Comparison of ENCODE assay signal across 8 cellular contexts in the genomic region with DNA sequence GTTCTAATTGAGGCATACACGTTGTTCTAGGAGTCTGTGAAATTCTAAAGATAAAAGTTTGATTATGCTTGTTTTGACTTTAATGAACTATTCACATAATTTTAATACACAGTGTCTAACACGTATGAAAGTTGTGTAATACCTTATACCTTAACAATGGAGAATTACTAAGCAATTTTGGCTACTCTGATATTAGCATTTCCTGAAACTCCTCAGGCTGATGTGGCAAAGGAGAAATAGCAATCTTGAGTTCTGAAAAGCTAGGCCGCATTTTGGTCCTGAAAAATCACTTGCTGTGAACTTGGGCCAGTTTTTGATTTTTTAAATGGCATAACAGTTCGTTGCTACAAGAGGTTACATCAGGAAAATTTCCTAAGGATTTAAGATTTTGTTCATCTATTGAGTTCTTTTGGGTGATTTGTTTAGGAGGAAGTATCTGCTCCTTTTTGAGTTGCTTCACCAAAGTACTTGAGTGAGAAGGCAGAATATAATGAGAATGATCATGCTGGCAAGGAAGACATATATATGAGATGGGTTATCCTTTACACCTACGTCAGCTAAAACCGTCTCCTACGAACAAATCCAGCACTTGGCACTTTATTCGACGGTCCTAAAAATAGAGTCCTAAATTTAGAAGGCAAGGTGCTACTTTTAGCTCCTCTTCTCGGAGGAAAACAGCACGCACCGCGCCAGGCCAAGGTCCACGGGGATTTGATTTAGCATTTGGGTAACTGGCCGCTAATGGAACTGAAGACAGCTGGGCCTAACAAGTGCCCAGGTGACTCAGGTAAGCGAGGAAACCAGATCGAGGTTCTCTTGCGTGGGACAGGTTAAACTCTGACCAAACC. TPM values are rescaled to one million over a fixed set of nuclear protein-coding genes. Genes with fewer than 3 reads are reported as not detected.
DNase-seq lines count a peak whose midpoint lies in the region; ATAC-seq, FAIRE-seq and TF ChIP-seq lines count a peak whose summit lies in the region.

No MANE protein-coding gene starts in this region.

- H2BK20ac ChIP-seq in H1 (ENCODE audit: low read length) = no peak overlapping the region

- H3K27ac ChIP-seq in GM23338 (ENCODE audit: low read depth) (no peak overlapping the region), H1 (ENCODE audit: low read depth, low read length) (no peak overlapping the region), aorta (ENCODE audit: low read depth in 1 of 2, low read length in 2 of 2) (peak overlapping the region; percentile 47 to 68)

- peak overlapping the region; percentile 55; the same call in 1 of the 2 replicates for H2BK5ac ChIP-seq in H1 (ENCODE audit: low read depth, low read length)

- no peak overlapping the region for H4K5ac ChIP-seq in H1 (ENCODE audit: insufficient read length, low read depth, low read length)

- 36% methylated on average over 18 of the region's 18 CpGs; no CpG with 5 or more reads in 1 of the 2 experiments for WGBS in H1 (ENCODE audit: extremely low coverage in 1 of 2, insufficient coverage in 1 of 2, insufficient read length in 1 of 2, insufficient replicate concordance in 2 of 2, low coverage in 1 of 2, low lambda C conversion rate in 2 of 2, missing lambda C conversion rate in 1 of 2), 2 experiments
- 1% methylated on average over 18 of the region's 18 CpGs for WGBS in aorta, 2 donors

- no peaks in the 10 kb centered on the region for H3K9me2 ChIP-seq in GM23338 (ENCODE audit: insufficient read depth)

- H3K23ac ChIP-seq in H1 (ENCODE audit: insufficient read length) = no peak overlapping the region

- H3K36me3 Mint-ChIP-seq in GM23338 (ENCODE audit: low read depth) = peaks cover 6% of the 10 kb centered on the region

- H3K27me3 ChIP-seq in BE2C (no peaks in the 10 kb centered on the region), GM23338 (ENCODE audit: insufficient read depth) (peaks cover 12% of the 10 kb centered on the region; the same call in 1 of the 2 replicates), H1 (replicated peaks in 1 of 4; ENCODE audit: control insufficient read depth in 3 of 4, extremely low read depth in 1 of 4, insufficient read depth in 3 of 4, low read length in 3 of 4) (no peaks in the 10 kb centered on the region), mucosa of stomach (ENCODE audit: control insufficient read depth, insufficient read depth, low read length) (no peaks in the 10 kb centered on the region), aorta (ENCODE audit: control insufficient read depth in 1 of 2, insufficient read depth in 2 of 2, low read length in 1 of 2) (no peaks in the 10 kb centered on the region)

- H3K27me3 Mint-ChIP-seq in GM23338 (ENCODE audit: insufficient read depth, low read depth, poor library complexity) = peaks cover 3% of the 10 kb centered on the region

- H3K9me3 Mint-ChIP-seq in GM23338 = peaks cover 17% of the 10 kb centered on the region

- TF ChIP-seq CTCF in BE2C (IDR thresholded peaks at IDR 0.05; ENCODE audit: low read depth, low read length) (no peak), GM23338 (conservative IDR thresholded peaks at IDR 0.05; ENCODE audit: low read depth in 2 of 2) (no peak), H1 (IDR thresholded peaks at IDR 0.05; ENCODE audit: control extremely low read depth in 1 of 3, insufficient read depth in 1 of 3, low read depth in 1 of 3, low read length in 3 of 3) (no peak)

- H3K56ac ChIP-seq in H1 (replicated peaks; ENCODE audit: insufficient read length, low read depth, low read length) = no peak overlapping the region

- H2AFZ ChIP-seq in GM23338 = peak overlapping the region; percentile 95
- peak overlapping the region; percentile 97 for H2AFZ ChIP-seq in H1 (ENCODE audit: low read length)

- H3K23me2 ChIP-seq in H1 (ENCODE audit: low read depth, low read length) = peaks cover 4% of the 10 kb centered on the region

- H3K9me3 ChIP-seq in BE2C = no peaks in the 10 kb centered on the region
- H3K9me3 ChIP-seq in H1 (ENCODE audit: insufficient read depth in 2 of 2, low read depth in 1 of 2, low read length in 1 of 2) = no peaks in the 10 kb centered on the region
- H3K9me3 ChIP-seq in mucosa of stomach (ENCODE audit: control insufficient read depth, low read length) = no peaks in the 10 kb centered on the region
- H3K9me3 ChIP-seq in aorta (ENCODE audit: control insufficient read depth, low read length) = no peaks in the 10 kb centered on the region

- no peak overlapping the region; the same call in 1 of the 2 replicates for H2BK12ac ChIP-seq in H1 (ENCODE audit: low read depth, low read length)

- H4K91ac ChIP-seq in H1 (replicated peaks; ENCODE audit: insufficient read length, low read length) = no peak overlapping the region

- H4K8ac ChIP-seq in H1 (ENCODE audit: extremely low read depth, insufficient read depth, low read length) = peak overlapping the region; percentile 97; the same call in 1 of the 2 replicates

- TF ChIP-seq RAD21 in H1 (IDR thresholded peaks at IDR 0.05 in 1 of 2, conservative IDR thresholded peaks at IDR 0.05 in 1 of 2; ENCODE audit: low read depth in 2 of 2, low read length in 2 of 2) = no peak

- H3K79me2 ChIP-seq in GM23338 (replicated peaks; ENCODE audit: insufficient read depth) = peaks cover 31% of the 10 kb centered on the region
- peaks cover 3 to 30% of the 10 kb centered on the region in 2 experiments; a peak in 2 of 4 replicates for H3K79me2 ChIP-seq in H1 (ENCODE audit: control insufficient read depth in 1 of 2, insufficient read depth in 2 of 2, low read length in 2 of 2)

- DNase-seq in BE2C = no peak
- no peak for DNase-seq in GM23338 (ENCODE audit: low spot score)
- DNase-seq in RKO (ENCODE audit: low spot score) = peak; percentile 52
- no peak for DNase-seq in H1 (ENCODE audit: low read depth in 1 of 2, low spot score in 2 of 2)
- no peak for DNase-seq in aorta
- DNase-seq in activated gamma-delta T cell (lab: John Stamatoyannopoulos, UW) = no peak

- peaks cover 19% of the 10 kb centered on the region for H3K4me1 Mint-ChIP-seq in GM23338

- H3K4me2 ChIP-seq in GM23338 = peak overlapping the region; percentile 90
- H3K4me2 ChIP-seq in H1 (ENCODE audit: insufficient read depth in 1 of 2, low read depth in 2 of 2, low read length in 2 of 2) = peak overlapping the region; percentile 87 to 98

- no peak for ATAC-seq in GM23338
- no peak for ATAC-seq in aorta (ENCODE audit: low FRiP score)
- no peak for ATAC-seq in HG03442 (IDR thresholded peaks at IDR 0.05; ENCODE audit: unreplicated experiment)

- TF ChIP-seq POLR2A in H1 (IDR thresholded peaks at IDR 0.05; ENCODE audit: control extremely low read depth in 1 of 2, low read depth in 2 of 2, low read length in 2 of 2) = no peak

- intact Hi-C loops in aorta (cut with DNase I) = loop anchor here (2.0 to 10.0 kb wide), 3 partner anchors 91 to 169 kb away; a partner anchor contains a TSS

- H2BK120ac ChIP-seq in H1 (replicated peaks; ENCODE audit: low read depth, low read length) = no peak overlapping the region

- H3K79me1 ChIP-seq in H1 (ENCODE audit: low read depth, low read length) = no peaks in the 10 kb centered on the region

- peak overlapping the region in 3 of 4 experiments; percentile 80 to 85 (median 85); a peak in 6 of 7 replicates for H3K9ac ChIP-seq in H1 (replicated peaks in 1 of 4; ENCODE audit: extremely low read depth in 1 of 4, low read depth in 3 of 4, low read length in 3 of 4)
- H3K9ac ChIP-seq in mucosa of stomach (ENCODE audit: low read length) = peak overlapping the region; percentile 83

- POLR2A ChIA-PET in H1 (lab: Charles Lee; ENCODE audit: partially characterized antibody) = interaction anchor here (0.6 to 2.9 kb wide), 12 partner anchors 10 to 167 kb away, joined by 3 to 14 read pairs (median 4); a partner anchor contains a TSS

- H3K27ac Mint-ChIP-seq in GM23338 = peak overlapping the region; percentile 79; the same call in 1 of the 2 replicates

- no peak overlapping the region for H3K14ac ChIP-seq in H1 (ENCODE audit: insufficient read length)

- FAIRE-seq in H1 (lab: Jason Lieb, UNC) = no peak

- no peak overlapping the region for H3K4ac ChIP-seq in H1 (replicated peaks; ENCODE audit: insufficient read length, low read depth, low read length)

- H2AK5ac ChIP-seq in H1 (ENCODE audit: low read depth, low read length) = no peak overlapping the region

- 0 out of 2 replicates have a peak overlapping the region, but pooled peaks have one; percentile 83 for H2BK15ac ChIP-seq in H1 (ENCODE audit: low read length)

- H3K4me3 ChIP-seq in BE2C (ENCODE audit: low read depth, low read length) (peak overlapping the region; percentile 95), GM23338 (peak overlapping the region; percentile 68), H1 (ENCODE audit: extremely low read depth in 1 of 4, insufficient read depth in 2 of 4, low read depth in 3 of 4, low read length in 4 of 4) (peak overlapping the region; percentile 75 to 93 (median 84)), mucosa of stomach (ENCODE audit: low read length) (peak overlapping the region; percentile 85), aorta (ENCODE audit: low read length in 2 of 2) (peak overlapping the region; percentile 63 to 86)

- TF ChIP-seq EP300 in H1 (IDR thresholded peaks at IDR 0.05; ENCODE audit: borderline replicate concordance in 1 of 2, low read depth in 2 of 2, low read length in 2 of 2) = no peak

- no peaks in the 10 kb centered on the region for H4K20me1 ChIP-seq in GM23338 (replicated peaks; ENCODE audit: insufficient read depth)
- H4K20me1 ChIP-seq in H1 (replicated peaks in 1 of 2; ENCODE audit: control insufficient read depth in 1 of 2, insufficient read depth in 2 of 2, low read length in 2 of 2) = no peaks in the 10 kb centered on the region

- H3K18ac ChIP-seq in H1 (ENCODE audit: extremely low read depth, low read length) = peak overlapping the region; percentile 67; the same call in 1 of the 2 replicates

- H3K4me3 Mint-ChIP-seq in GM23338 = peak overlapping the region; percentile 90

- H3K4me1 ChIP-seq in BE2C (no peaks in the 10 kb centered on the region), GM23338 (ENCODE audit: insufficient read depth) (peaks cover 13% of the 10 kb centered on the region), H1 (replicated peaks in 1 of 4; ENCODE audit: control insufficient read depth in 3 of 4, insufficient read depth in 4 of 4, low read length in 3 of 4) (peaks cover 0 to 7% (median under 1%) of the 10 kb centered on the region in 4 experiments; a peak in 3 of 7 replicates), mucosa of stomach (ENCODE audit: control insufficient read depth, insufficient read depth, low read length) (peaks cover 13% of the 10 kb centered on the region), aorta (ENCODE audit: control insufficient read depth in 1 of 2, insufficient read depth in 2 of 2, low read length in 2 of 2) (no peaks in the 10 kb centered on the region)

- H3K36me3 ChIP-seq in BE2C (no peaks in the 10 kb centered on the region), GM23338 (ENCODE audit: insufficient read depth) (no peaks in the 10 kb centered on the region), H1 (ENCODE audit: control insufficient read depth in 2 of 4, insufficient read depth in 4 of 4, low read length in 3 of 4) (no peaks in the 10 kb centered on the region), mucosa of stomach (ENCODE audit: control insufficient read depth, insufficient read depth, low read length) (no peaks in the 10 kb centered on the region), aorta (ENCODE audit: control insufficient read depth in 1 of 2, insufficient read depth in 2 of 2, low read length in 1 of 2) (no peaks in the 10 kb centered on the region)

- CTCF ChIA-PET in H1 (lab: Charles Lee; ENCODE audit: partially characterized antibody) = no interaction called here

- no peaks in the 10 kb centered on the region; the same call in 1 of the 2 replicates for H3F3A ChIP-seq in GM23338 (replicated peaks; ENCODE audit: low read depth)

RNA-seq across cellular contexts. Expression of a gene that starts 32.2 kb away (rescaled TPM):
- polyA plus RNA-seq in BE2C (2012; ENCODE audit: insufficient read depth, insufficient read length, low read depth) = 15.7 TPM
- total RNA-seq in GM23338 (2014; rRNA removed; shearing (Covaris generic)) = 8.5 and 10.9 TPM in 2 replicates
- polyA plus RNA-seq in GM23338 (2016; fragmentation: Nextera tagmentation; extraction: Ambion mirVana) (8.6 and 9.5 TPM in 2 replicates), H1 (2011; rRNA removed) (6.5 and 10.1 TPM in 2 replicates), aorta (10 to 100 TPM; 13.5 to 14.3 TPM)
- total RNA-seq in H1 (2021; fragmentation: NEBNext Ultra II Directional; extraction: Animal tissue kit (Norgen Biotek cat#: 25700)) = 15.0 and 16.1 TPM in 2 replicates
- polyA plus RNA-seq in H1 (2011; cell fraction: cytosol; rRNA removed) = 7.7 TPM
- 10.5 TPM for polyA plus RNA-seq in H1 (2011; cell fraction: nucleus; rRNA removed)
- 7.2 to 11.4 TPM (median 9.4 TPM) in 4 replicates for polyA plus RNA-seq in H1 (2012, experiment 1 of 2)
- 2.3 TPM for polyA plus RNA-seq in H1 (2012, experiment 2 of 2)
- 19.0 TPM for polyA plus RNA-seq in H1 (2013, experiment 1 of 2)
- polyA plus RNA-seq in H1 (2013, experiment 2 of 2) = 19.6 TPM
- 6.7 and 9.2 TPM in 2 replicates for polyA minus RNA-seq in H1 (2011; rRNA and poly(A)+ RNA removed)
- polyA minus RNA-seq in H1 (2011; cell fraction: cytosol; rRNA and poly(A)+ RNA removed) = 7.0 TPM
- 8.6 TPM for polyA minus RNA-seq in H1 (2011; cell fraction: nucleus; rRNA and poly(A)+ RNA removed)
- total RNA-seq in aorta = 10 to 100 TPM; 25.2 to 26.7 TPM

Comparison
In these comparisons a context has a peak if more than half of its experiments do, and no peak if none do; other contexts are left out.
1. H3K27ac ChIP-seq: peak in aorta (2 of 2); none in GM23338 (single experiment) and H1 (single experiment).
2. Peak in every context shown above with its lines, with median percentiles within 50 percentile points of each other: H3K4me3 ChIP-seq.